In the genomic region with DNA sequence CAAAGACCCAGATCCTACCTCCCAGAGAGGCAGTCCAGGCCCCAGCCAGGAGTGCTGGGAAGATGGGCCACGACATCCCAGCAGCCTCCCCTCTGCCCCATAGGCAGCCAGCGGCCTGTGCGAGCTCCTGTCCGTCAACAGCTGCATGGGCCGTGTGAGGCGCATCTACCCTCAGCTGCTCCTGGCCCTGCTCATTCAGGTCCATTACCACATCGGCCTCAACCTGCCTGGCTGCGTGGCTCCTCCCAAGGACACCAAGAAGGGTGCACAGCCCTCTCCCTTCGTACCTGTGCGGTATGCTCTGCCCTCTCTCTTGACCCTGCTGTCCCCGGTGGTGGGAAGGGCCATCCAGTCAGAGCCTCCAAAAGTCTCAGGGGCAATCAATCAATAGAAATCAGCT, we compare ENCODE assay signal across 23 cellular contexts. TPM values are rescaled to one million over a fixed set of nuclear protein-coding genes. Genes with fewer than 3 reads are reported as not detected.
"Had no signal": no experiment of that assay in that cellular context is flagged by ENCODE, and none has a peak within 500 bp of the region (broad histone marks: within the 10 kb centered on the region; RNA-seq: fewer than 3 reads in every experiment).

No MANE protein-coding gene starts in this region.

- H3K36me3 ChIP-seq: SJSA1 had no signal

- FAIRE-seq: RCC 7860 had no signal

- H3K4me1 ChIP-seq: SJSA1 had no signal

- DNase-seq: KBM-7, MV-4-11, NCI-H1048, NCI-H1105, NCI-H1417, NCI-H1436 treated with DMSO at 0.1 percent for 48 hours, NCI-H1694, NCI-H187 treated with DMSO at 0.1 percent for 48 hours, NCI-H2029 treated with DMSO at 0.1 percent for 48 hours, NCI-H2227 treated with DMSO at 0.1 percent for 48 hours, NCI-H510A, NCI-H524 treated with DMSO at 0.1 percent for 48 hours, NCI-H69, NCI-H774, Right ventricle myocardium superior, RPMI8226, SIG-M5 had no signal

- H3K9me3 ChIP-seq: SJSA1 had no signal

- H3K27ac ChIP-seq: SJSA1, SK-N-MC had no signal

- H3K4me3 ChIP-seq: SJSA1, SK-N-MC had no signal

RNA-seq across cellular contexts. Expression of a gene that starts 44.6 kb away (rescaled TPM):
- total RNA-seq: HT1080, LHCN-M2, MCF 10A, SJSA1 had no signal
